11 cellular contexts compared by ENCODE assay signal in genomic region chr16:2211923-2212347, GRCh38. TPM values are rescaled to one million over a fixed set of nuclear protein-coding genes. Genes with fewer than 3 reads are reported as not detected.
DNase-seq lines count a peak whose midpoint lies in the region; ATAC-seq and TF ChIP-seq lines count a peak whose summit lies in the region.
"Had no signal": no experiment of that assay in that cellular context is flagged by ENCODE, and none has a peak within 500 bp of the region (broad histone marks: within the 10 kb centered on the region; RNA-seq: fewer than 3 reads in every experiment).

No MANE protein-coding gene starts in this region.

- POLR2A ChIA-PET in activated CD4-positive, alpha-beta T cell treated with anti-CD3 and anti-CD28 coated beads, Interleukin-2, amount 10 ng/mL, durations not matched to agents 7 days and 5 days (lab: Charles Lee) = no interaction called here

- no peak overlapping the region for H3K9ac ChIP-seq in skeletal muscle satellite cell (ENCODE audit: low read depth, low read length)

- no peak for TF ChIP-seq CTCF in RWPE2 (IDR thresholded peaks at IDR 0.05; ENCODE audit: poor library complexity, severe bottlenecking)

- DNase-seq in activated CD4-positive, alpha-beta T cell treated with anti-CD3 and anti-CD28 coated beads, Interleukin-2, amount 10 ng/mL, durations not matched to agents 7 days and 5 days = no peak
- no peak for DNase-seq in activated CD4-positive, alpha-beta T cell treated with anti-CD3 and anti-CD28 coated beads, Interleukin-2, amount 50 U/mL, for 48 hours
- DNase-seq in RWPE2 (ENCODE audit: low spot score) = peak; percentile 59
- DNase-seq in epithelial cell of prostate (ENCODE audit: low read depth, low spot score) = no peak
- no peak for DNase-seq in AG20443 (ENCODE audit: low spot score)
- DNase-seq in OCI-M2 (lab: John Stamatoyannopoulos, UW; ENCODE audit: unreplicated experiment) = no peak
- no peak for DNase-seq in NCI-H446 treated with DMSO at 0.1 percent for 48 hours (lab: John Stamatoyannopoulos, UW)

- H3K4me3 Mint-ChIP-seq in activated CD4-positive, alpha-beta T cell treated with anti-CD3 and anti-CD28 coated beads, Interleukin-2, amount 10 ng/mL, durations not matched to agents 7 days and 5 days = peak overlapping the region; percentile 26
- H3K4me3 Mint-ChIP-seq: memory B cell had no signal

- no peak overlapping the region for H3K27ac Mint-ChIP-seq in activated CD4-positive, alpha-beta T cell treated with anti-CD3 and anti-CD28 coated beads, Interleukin-2, amount 10 ng/mL, durations not matched to agents 7 days and 5 days
- H3K27ac Mint-ChIP-seq: memory B cell had no signal

- H3K4me3 ChIP-seq in RWPE2 (ENCODE audit: severe bottlenecking) = no peak overlapping the region
- H3K4me3 ChIP-seq in skeletal muscle satellite cell (ENCODE audit: low read length) = no peak overlapping the region
- H3K4me3 ChIP-seq: gastroesophageal sphincter, SK-N-MC had no signal

- no peaks in the 10 kb centered on the region for H3K9me3 Mint-ChIP-seq in activated CD4-positive, alpha-beta T cell treated with anti-CD3 and anti-CD28 coated beads, Interleukin-2, amount 10 ng/mL, durations not matched to agents 7 days and 5 days
- H3K9me3 Mint-ChIP-seq: memory B cell had no signal

- H3K27me3 ChIP-seq in RWPE2 (ENCODE audit: insufficient read depth, poor library complexity, severe bottlenecking) (no peaks in the 10 kb centered on the region), skeletal muscle satellite cell (ENCODE audit: control insufficient read depth, insufficient read depth, low read length) (no peaks in the 10 kb centered on the region)
- H3K27me3 ChIP-seq: gastroesophageal sphincter had no signal

- no peak for ATAC-seq in RWPE2 (ENCODE audit: low read depth)
- ATAC-seq: gastroesophageal sphincter had no signal

- peaks cover 16% of the 10 kb centered on the region for H3K36me3 Mint-ChIP-seq in activated CD4-positive, alpha-beta T cell treated with anti-CD3 and anti-CD28 coated beads, Interleukin-2, amount 10 ng/mL, durations not matched to agents 7 days and 5 days (ENCODE audit: low read depth)

- peak overlapping the region; percentile 98 for H3K4me2 ChIP-seq in skeletal muscle satellite cell (ENCODE audit: low read length)

- no peaks in the 10 kb centered on the region for H3K27me3 Mint-ChIP-seq in activated CD4-positive, alpha-beta T cell treated with anti-CD3 and anti-CD28 coated beads, Interleukin-2, amount 10 ng/mL, durations not matched to agents 7 days and 5 days
- H3K27me3 Mint-ChIP-seq: memory B cell had no signal

- no peaks in the 10 kb centered on the region for H3K9me3 ChIP-seq in RWPE2 (ENCODE audit: severe bottlenecking)
- H3K9me3 ChIP-seq in skeletal muscle satellite cell (replicated peaks; ENCODE audit: low read length) = no peaks in the 10 kb centered on the region
- H3K9me3 ChIP-seq: gastroesophageal sphincter had no signal

- peaks cover 34% of the 10 kb centered on the region for H3K4me1 Mint-ChIP-seq in activated CD4-positive, alpha-beta T cell treated with anti-CD3 and anti-CD28 coated beads, Interleukin-2, amount 10 ng/mL, durations not matched to agents 7 days and 5 days

- CTCF ChIA-PET in activated CD4-positive, alpha-beta T cell treated with anti-CD3 and anti-CD28 coated beads, Interleukin-2, amount 10 ng/mL, durations not matched to agents 7 days and 5 days (lab: Charles Lee) = no interaction called here

- H3K4me1 ChIP-seq in RWPE2 (ENCODE audit: insufficient read depth, poor library complexity, severe bottlenecking) = peaks cover 8% of the 10 kb centered on the region
- peaks cover 20% of the 10 kb centered on the region for H3K4me1 ChIP-seq in skeletal muscle satellite cell (ENCODE audit: control insufficient read depth, insufficient read depth, low read length)

- peaks cover 42% of the 10 kb centered on the region for H3K36me3 ChIP-seq in RWPE2 (ENCODE audit: low read depth)
- peaks cover 22% of the 10 kb centered on the region for H3K36me3 ChIP-seq in skeletal muscle satellite cell (ENCODE audit: insufficient read depth, low read length)

- H3K27ac ChIP-seq in RWPE2 (ENCODE audit: poor library complexity, severe bottlenecking) (peak overlapping the region; percentile 84), epithelial cell of prostate (peak overlapping the region; percentile 35)
- H3K27ac ChIP-seq: gastroesophageal sphincter, SK-N-MC had no signal

RNA-seq across cellular contexts. Expression of gene BRICD5, which starts 1.3 kb away (rescaled TPM):
- total RNA-seq in activated CD4-positive, alpha-beta T cell treated with anti-CD3 and anti-CD28 coated beads, Interleukin-2, amount 10 ng/mL, durations not matched to agents 7 days and 5 days = 10 to 100 TPM; 13.9 to 17.4 TPM
- total RNA-seq in skeletal muscle satellite cell (2012; rRNA removed) = 0.22 and 0.76 TPM in 2 replicates

RNA-seq across cellular contexts. Expression of gene PGP, which starts 2.7 kb away (rescaled TPM):
- total RNA-seq in activated CD4-positive, alpha-beta T cell treated with anti-CD3 and anti-CD28 coated beads, Interleukin-2, amount 10 ng/mL, durations not matched to agents 7 days and 5 days = 10 to 100 TPM; 19.4 to 22.9 TPM
- total RNA-seq in skeletal muscle satellite cell (2012; rRNA removed) = 9.4 and 23.2 TPM in 2 replicates

RNA-seq across cellular contexts. Expression of gene MLST8, which starts 6.7 kb away (rescaled TPM):
- 10 to 100 TPM; 35.9 to 36.4 TPM for total RNA-seq in activated CD4-positive, alpha-beta T cell treated with anti-CD3 and anti-CD28 coated beads, Interleukin-2, amount 10 ng/mL, durations not matched to agents 7 days and 5 days
- 25.1 and 26.9 TPM in 2 replicates for total RNA-seq in skeletal muscle satellite cell (2012; rRNA removed)

RNA-seq across cellular contexts. Expression of gene E4F1, which starts 11.5 kb away (rescaled TPM):
- total RNA-seq in activated CD4-positive, alpha-beta T cell treated with anti-CD3 and anti-CD28 coated beads, Interleukin-2, amount 10 ng/mL, durations not matched to agents 7 days and 5 days = 10 to 100 TPM; 28.8 to 32.6 TPM
- total RNA-seq in skeletal muscle satellite cell (2012; rRNA removed) = 36.0 and 36.7 TPM in 2 replicates

RNA-seq across cellular contexts. Expression of gene CASKIN1, which starts 15.5 kb away (rescaled TPM):
- total RNA-seq in activated CD4-positive, alpha-beta T cell treated with anti-CD3 and anti-CD28 coated beads, Interleukin-2, amount 10 ng/mL, durations not matched to agents 7 days and 5 days = under 1 TPM; 0.07 to 0.19 TPM
- total RNA-seq in skeletal muscle satellite cell (2012; rRNA removed) = under 0.01 and 0.22 TPM in 2 replicates
